In the genomic region with DNA sequence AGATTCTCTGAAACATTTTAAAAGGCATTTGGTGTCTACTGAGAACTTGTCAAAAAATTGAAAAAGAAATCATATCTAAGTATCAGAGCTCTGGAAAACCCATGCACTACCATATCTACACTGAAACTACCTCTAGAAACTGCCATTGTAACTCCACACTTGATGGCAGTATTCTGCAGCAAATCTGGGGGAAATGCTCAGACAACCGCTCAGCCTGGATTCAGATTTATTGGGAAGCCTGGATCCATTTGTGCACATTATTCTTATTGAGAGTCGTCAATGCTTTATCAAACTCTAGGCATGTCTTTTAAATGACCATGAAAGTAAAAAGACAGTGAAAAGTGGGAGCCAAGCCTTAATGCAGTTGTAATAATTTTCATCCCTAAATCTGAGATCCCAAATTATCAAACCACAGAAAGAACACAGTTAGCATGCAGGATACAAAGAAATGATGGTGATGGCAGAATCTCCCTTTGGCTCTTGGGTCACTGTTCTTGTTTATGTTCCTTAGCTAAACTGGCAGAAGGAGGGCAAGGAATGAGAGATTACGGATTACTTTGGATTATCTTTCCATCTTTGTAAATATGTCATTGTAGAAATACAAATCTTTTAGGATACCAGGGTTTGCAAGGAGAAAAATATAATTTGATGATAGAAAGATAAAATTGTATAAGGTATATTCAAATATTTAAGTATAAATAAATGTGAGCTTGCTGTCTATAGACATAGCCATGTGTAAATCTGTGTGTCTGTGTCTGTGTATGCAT, we compare ENCODE assay signal across 9 cellular contexts.
DNase-seq lines count a peak whose midpoint lies in the region; ATAC-seq, FAIRE-seq and TF ChIP-seq lines count a peak whose summit lies in the region.
"Had no signal": no experiment of that assay in that cellular context is flagged by ENCODE, and none has a peak within 500 bp of the region (broad histone marks: within the 10 kb centered on the region; RNA-seq: fewer than 3 reads in every experiment).

No MANE protein-coding gene starts in this region.

- no peak overlapping the region for H2BK12ac ChIP-seq in H1 (ENCODE audit: low read depth, low read length)

- H2BK120ac ChIP-seq in H1 (replicated peaks; ENCODE audit: low read depth, low read length), result no peak overlapping the region
- H2BK120ac ChIP-seq in mesendoderm (ENCODE audit: low read depth, low read length), result no peak overlapping the region

- no peak for DNase-seq in BJ (ENCODE audit: low read depth)
- peak; percentile 40 for DNase-seq in NCI-H1417 treated with DMSO at 0.1 percent for 48 hours (lab: John Stamatoyannopoulos, UW)
- DNase-seq in H1 (ENCODE audit: low read depth in 1 of 2, low spot score in 2 of 2), result no peak
- DNase-seq in mesendoderm, result peak; percentile 19
- DNase-seq in HTR-8/SVneo (ENCODE audit: insufficient read length, low spot score), result no peak
- no peak for DNase-seq in aorta
- DNase-seq in tibial artery, result no peak
- DNase-seq: GF-D8 had no signal

- no peak overlapping the region for H3K27ac ChIP-seq in H1 (ENCODE audit: low read depth, low read length)
- no peak overlapping the region for H3K27ac ChIP-seq in mesendoderm (ENCODE audit: low read depth, low read length)
- H3K27ac ChIP-seq in aorta (ENCODE audit: low read depth in 1 of 2, low read length in 2 of 2), result no peak overlapping the region
- no peak overlapping the region for H3K27ac ChIP-seq in tibial artery

- no peak for ATAC-seq in HG02981 (IDR thresholded peaks at IDR 0.05; ENCODE audit: unreplicated experiment)
- no peak for ATAC-seq in aorta (ENCODE audit: low FRiP score)

- intact Hi-C loops in aorta (cut with DNase I), result no loop called here
- intact Hi-C loops in tibial artery (cut with DNase I; ENCODE audit: low total_unique reads), result no loop called here

- peak; percentile 70 to 83 for TF ChIP-seq RAD21 in H1 (IDR thresholded peaks at IDR 0.05 in 1 of 2, conservative IDR thresholded peaks at IDR 0.05 in 1 of 2; ENCODE audit: low read depth in 2 of 2, low read length in 2 of 2)

- FAIRE-seq in H1 (lab: Jason Lieb, UNC), result peak; percentile 7
- FAIRE-seq in HTR-8/SVneo (lab: Jason Lieb, UNC), result no peak

- no peak overlapping the region for H3K56ac ChIP-seq in H1 (replicated peaks; ENCODE audit: insufficient read length, low read depth, low read length)
- no peak overlapping the region for H3K56ac ChIP-seq in mesendoderm (ENCODE audit: low read length)

- H2BK15ac ChIP-seq in H1 (ENCODE audit: low read length), result no peak overlapping the region
- no peak overlapping the region for H2BK15ac ChIP-seq in mesendoderm (replicated peaks; ENCODE audit: low read depth)

- H3K79me1 ChIP-seq in H1 (ENCODE audit: low read depth, low read length), result no peaks in the 10 kb centered on the region
- H3K79me1 ChIP-seq in mesendoderm (ENCODE audit: low read length), result no peaks in the 10 kb centered on the region

- peak; percentile 38 for TF ChIP-seq CTCF in BJ (IDR thresholded peaks at IDR 0.05; ENCODE audit: insufficient read depth, low read depth, low read length)
- TF ChIP-seq CTCF in H1 (IDR thresholded peaks at IDR 0.05; ENCODE audit: control extremely low read depth in 1 of 3, insufficient read depth in 1 of 3, low read depth in 1 of 3, low read length in 3 of 3), result peak in 2 of 3 experiments; percentile 33 to 37; a peak in 2 of 4 replicates
- peak in 1 of 2 experiments; percentile 15 for TF ChIP-seq CTCF in tibial artery (IDR thresholded peaks at IDR 0.05)

- H4K8ac ChIP-seq in H1 (ENCODE audit: extremely low read depth, insufficient read depth, low read length), result no peak overlapping the region
- H4K8ac ChIP-seq in mesendoderm (ENCODE audit: low read depth, low read length), result no peak overlapping the region

- no peaks in the 10 kb centered on the region for H3K27me3 ChIP-seq in BJ (ENCODE audit: control insufficient read depth, insufficient read depth, low read length)
- no peaks in the 10 kb centered on the region; a peak in 1 of 7 replicates for H3K27me3 ChIP-seq in H1 (replicated peaks in 1 of 4; ENCODE audit: control insufficient read depth in 3 of 4, extremely low read depth in 1 of 4, insufficient read depth in 3 of 4, low read length in 3 of 4)
- H3K27me3 ChIP-seq in mesendoderm (ENCODE audit: insufficient read depth, low read length, poor library complexity), result no peaks in the 10 kb centered on the region
- H3K27me3 ChIP-seq in aorta (ENCODE audit: control insufficient read depth in 1 of 2, insufficient read depth in 2 of 2, low read length in 1 of 2), result no peaks in the 10 kb centered on the region
- no peaks in the 10 kb centered on the region for H3K27me3 ChIP-seq in tibial artery

- no peaks in the 10 kb centered on the region for H4K20me1 ChIP-seq in H1 (replicated peaks in 1 of 2; ENCODE audit: control insufficient read depth in 1 of 2, insufficient read depth in 2 of 2, low read length in 2 of 2)

- H4K91ac ChIP-seq in H1 (replicated peaks; ENCODE audit: insufficient read length, low read length), result no peak overlapping the region

- H3K4me2 ChIP-seq in H1 (ENCODE audit: insufficient read depth in 1 of 2, low read depth in 2 of 2, low read length in 2 of 2), result no peak overlapping the region
- no peak overlapping the region for H3K4me2 ChIP-seq in mesendoderm (ENCODE audit: low read length)

- no peak overlapping the region for H3K9ac ChIP-seq in H1 (replicated peaks in 1 of 4; ENCODE audit: extremely low read depth in 1 of 4, low read depth in 3 of 4, low read length in 3 of 4)
- H3K9ac ChIP-seq in mesendoderm (ENCODE audit: low read length), result no peak overlapping the region

- no peaks in the 10 kb centered on the region for H3K23me2 ChIP-seq in H1 (ENCODE audit: low read depth, low read length)

- H2BK20ac ChIP-seq in H1 (ENCODE audit: low read length), result no peak overlapping the region

- H4K5ac ChIP-seq in H1 (ENCODE audit: insufficient read length, low read depth, low read length), result no peak overlapping the region
- no peak overlapping the region for H4K5ac ChIP-seq in mesendoderm (ENCODE audit: low read length)

- no peak for TF ChIP-seq EP300 in H1 (IDR thresholded peaks at IDR 0.05; ENCODE audit: borderline replicate concordance in 1 of 2, low read depth in 2 of 2, low read length in 2 of 2)

- H3K23ac ChIP-seq in H1 (ENCODE audit: insufficient read length) (no peak overlapping the region), mesendoderm (ENCODE audit: low read length) (no peak overlapping the region)

- CTCF ChIA-PET in BJ (lab: Yijun Ruan, JAX), result interaction anchor here (0.6 kb wide), 2 partner anchors 38 to 155 kb away, joined by 3 read pairs; no protein-coding TSS in a partner anchor
- CTCF ChIA-PET in H1 (lab: Charles Lee; ENCODE audit: partially characterized antibody), result interaction anchor here (1.2 to 1.8 kb wide), 3 partner anchors 142 to 206 kb away, joined by 3 to 9 read pairs (median 3); no protein-coding TSS in a partner anchor

- POLR2A ChIA-PET in BJ (lab: Charles Lee) (no interaction called here), H1 (lab: Charles Lee; ENCODE audit: partially characterized antibody) (no interaction called here)

- no peak overlapping the region for H2AFZ ChIP-seq in H1 (ENCODE audit: low read length)

- H2AK5ac ChIP-seq in H1 (ENCODE audit: low read depth, low read length) (no peak overlapping the region), mesendoderm (ENCODE audit: low read length) (no peak overlapping the region)

- no peak overlapping the region for H3K4ac ChIP-seq in H1 (replicated peaks; ENCODE audit: insufficient read length, low read depth, low read length)
- H3K4ac ChIP-seq in mesendoderm (ENCODE audit: low read depth, low read length), result no peak overlapping the region

- no peak overlapping the region for H3K4me3 ChIP-seq in BJ (ENCODE audit: low read depth, low read length)
- H3K4me3 ChIP-seq in H1 (ENCODE audit: extremely low read depth in 1 of 4, insufficient read depth in 2 of 4, low read depth in 3 of 4, low read length in 4 of 4), result no peak overlapping the region
- H3K4me3 ChIP-seq in mesendoderm (ENCODE audit: low read length), result no peak overlapping the region
- no peak overlapping the region for H3K4me3 ChIP-seq in aorta (ENCODE audit: low read length in 2 of 2)
- H3K4me3 ChIP-seq in tibial artery, result no peak overlapping the region

- H3K9me3 ChIP-seq in H1 (ENCODE audit: insufficient read depth in 2 of 2, low read depth in 1 of 2, low read length in 1 of 2) (no peaks in the 10 kb centered on the region), aorta (ENCODE audit: control insufficient read depth, low read length) (no peaks in the 10 kb centered on the region), tibial artery (no peaks in the 10 kb centered on the region)

- H2BK5ac ChIP-seq in H1 (ENCODE audit: low read depth, low read length), result no peak overlapping the region
- no peak overlapping the region for H2BK5ac ChIP-seq in mesendoderm (ENCODE audit: low read length)

- H3K36me3 ChIP-seq in BJ (ENCODE audit: control insufficient read depth, insufficient read depth, low read length) (no peaks in the 10 kb centered on the region), H1 (ENCODE audit: control insufficient read depth in 2 of 4, insufficient read depth in 4 of 4, low read length in 3 of 4) (no peaks in the 10 kb centered on the region), mesendoderm (ENCODE audit: control insufficient read depth, insufficient read depth, low read length) (no peaks in the 10 kb centered on the region), aorta (ENCODE audit: control insufficient read depth in 1 of 2, insufficient read depth in 2 of 2, low read length in 1 of 2) (no peaks in the 10 kb centered on the region), tibial artery (no peaks in the 10 kb centered on the region)

- no peaks in the 10 kb centered on the region for H3K79me2 ChIP-seq in H1 (ENCODE audit: control insufficient read depth in 1 of 2, insufficient read depth in 2 of 2, low read length in 2 of 2)
- no peaks in the 10 kb centered on the region for H3K79me2 ChIP-seq in mesendoderm (ENCODE audit: control insufficient read depth, insufficient read depth, low read length)

- no peak for TF ChIP-seq POLR2A in H1 (IDR thresholded peaks at IDR 0.05; ENCODE audit: control extremely low read depth in 1 of 2, low read depth in 2 of 2, low read length in 2 of 2)

- H3K14ac ChIP-seq in H1 (ENCODE audit: insufficient read length), result no peak overlapping the region

- no peaks in the 10 kb centered on the region for H3K4me1 ChIP-seq in H1 (replicated peaks in 1 of 4; ENCODE audit: control insufficient read depth in 3 of 4, insufficient read depth in 4 of 4, low read length in 3 of 4)
- H3K4me1 ChIP-seq in mesendoderm (ENCODE audit: control insufficient read depth, low read depth, low read length), result no peaks in the 10 kb centered on the region
- no peaks in the 10 kb centered on the region for H3K4me1 ChIP-seq in aorta (ENCODE audit: control insufficient read depth in 1 of 2, insufficient read depth in 2 of 2, low read length in 2 of 2)
- no peaks in the 10 kb centered on the region for H3K4me1 ChIP-seq in tibial artery

- WGBS in H1 (ENCODE audit: extremely low coverage in 1 of 2, insufficient coverage in 1 of 2, insufficient read length in 1 of 2, insufficient replicate concordance in 2 of 2, low coverage in 1 of 2, low lambda C conversion rate in 2 of 2, missing lambda C conversion rate in 1 of 2), 2 experiments, result 88% methylated on average over 3 of the region's 3 CpGs; no CpG with 5 or more reads in 1 of the 2 experiments
- WGBS in mesendoderm (ENCODE audit: extremely low coverage, insufficient coverage, low lambda C conversion rate), result no CpG with 5 or more reads among the region's 3 CpGs
- WGBS in aorta, 2 donors, result 35 to 39% methylated on average over 3 of the region's 3 CpGs

- H3K18ac ChIP-seq in H1 (ENCODE audit: extremely low read depth, low read length) (no peak overlapping the region), mesendoderm (ENCODE audit: low read length) (no peak overlapping the region)

Comparison
In these comparisons a context has a peak if more than half of its experiments do, and no peak if none do; other contexts are left out.
1. DNase-seq: peak in NCI-H1417 treated with DMSO at 0.1 percent for 48 hours (single experiment) and mesendoderm (single experiment); none in BJ (single experiment), H1 (0 of 2), HTR-8/SVneo (single experiment), aorta (0 of 2) and tibial artery (0 of 2).